Comparison of ENCODE assay signal across 1 cellular context in genomic region chr7:99143853-99144672, GRCh38.
TF ChIP-seq lines count a peak whose summit lies in the region.

Gene SMURF1 (minus strand): TSS chr7:99144108. CDS start chr7:99143780, 328 bp downstream.

TF ChIP-seq in K562, 482 proteins besides CTCF, POLR2A, EP300 and RAD21 (continued from another document):
- TF ChIP-seq, protein P1, sequence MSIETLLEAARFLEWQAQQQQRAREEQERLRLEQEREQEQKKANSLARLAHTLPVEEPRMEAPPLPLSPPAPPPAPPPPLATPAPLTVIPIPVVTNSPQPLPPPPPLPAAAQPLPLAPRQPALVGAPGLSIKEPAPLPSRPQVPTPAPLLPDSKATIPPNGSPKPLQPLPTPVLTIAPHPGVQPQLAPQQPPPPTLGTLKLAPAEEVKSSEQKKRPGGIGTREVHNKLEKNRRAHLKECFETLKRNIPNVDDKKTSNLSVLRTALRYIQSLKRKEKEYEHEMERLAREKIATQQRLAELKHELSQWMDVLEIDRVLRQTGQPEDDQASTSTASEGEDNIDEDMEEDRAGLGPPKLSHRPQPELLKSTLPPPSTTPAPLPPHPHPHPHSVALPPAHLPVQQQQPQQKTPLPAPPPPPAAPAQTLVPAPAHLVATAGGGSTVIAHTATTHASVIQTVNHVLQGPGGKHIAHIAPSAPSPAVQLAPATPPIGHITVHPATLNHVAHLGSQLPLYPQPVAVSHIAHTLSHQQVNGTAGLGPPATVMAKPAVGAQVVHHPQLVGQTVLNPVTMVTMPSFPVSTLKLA (conservative IDR thresholded peaks at IDR 0.05), result peak in 1 of 2 experiments; percentile 50; a peak in 1 of 4 replicates
- peak; percentile 22; the same call in 1 of the 2 replicates for TF ChIP-seq CREB1 (IDR thresholded peaks at IDR 0.05)
- TF ChIP-seq CREB1 (CRISPR knock-in tag; IDR thresholded peaks at IDR 0.05), result no peak
- no peak for TF ChIP-seq SP2 (IDR thresholded peaks at IDR 0.05; ENCODE audit: extremely low read depth, low read depth, low read length, poor library complexity, severe bottlenecking)
- TF ChIP-seq SRSF3 (IDR thresholded peaks at IDR 0.05; ENCODE audit: insufficient read depth, low read length), result no peak
- TF ChIP-seq ZNF140 (CRISPR knock-in tag; IDR thresholded peaks at IDR 0.05), result no peak
- no peak for TF ChIP-seq NBN (IDR thresholded peaks at IDR 0.05; ENCODE audit: low read depth)
- no peak for TF ChIP-seq BCOR (IDR thresholded peaks at IDR 0.05)
- TF ChIP-seq ZNF561 (CRISPR knock-in tag; conservative IDR thresholded peaks at IDR 0.05), result no peak
- TF ChIP-seq MYC (IDR thresholded peaks at IDR 0.05; ENCODE audit: low read depth, low read length), result peak; percentile 46; the same call in 1 of the 2 replicates
- TF ChIP-seq MYC (CRISPR knock-in tag; IDR thresholded peaks at IDR 0.05; ENCODE audit: borderline replicate concordance, low read depth), result no peak
- no peak for TF ChIP-seq SIRT6 (IDR thresholded peaks at IDR 0.05; ENCODE audit: low read depth, low read length)
- TF ChIP-seq GABPA (tag; conservative IDR thresholded peaks at IDR 0.05; ENCODE audit: low read depth), result peak; percentile 74
- TF ChIP-seq E2F8 (IDR thresholded peaks at IDR 0.05; ENCODE audit: low read depth, partially characterized antibody), result no peak
- peak; percentile 58 for TF ChIP-seq ZBTB17 (CRISPR knock-in tag; IDR thresholded peaks at IDR 0.05)
- TF ChIP-seq POLR2H (tag; IDR thresholded peaks at IDR 0.05; ENCODE audit: low read depth), result peak; percentile 54
- no peak for TF ChIP-seq ZC3H4 (CRISPR knock-in tag; IDR thresholded peaks at IDR 0.05; ENCODE audit: borderline replicate concordance)
- 0 out of 2 replicates have a peak, but pooled peaks have one; percentile 32 for TF ChIP-seq ZKSCAN1 (IDR thresholded peaks at IDR 0.05; ENCODE audit: low read depth, low read length)
- no peak for TF ChIP-seq FOS (IDR thresholded peaks at IDR 0.05; ENCODE audit: extremely low read depth, insufficient read length)
- TF ChIP-seq, protein P2, sequence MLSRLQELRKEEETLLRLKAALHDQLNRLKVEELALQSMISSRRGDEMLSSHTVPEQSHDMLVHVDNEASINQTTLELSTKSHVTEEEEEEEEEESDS (CRISPR knock-in tag; IDR thresholded peaks at IDR 0.05), result no peak
- TF ChIP-seq E2F1 (CRISPR knock-in tag; IDR thresholded peaks at IDR 0.05), result 0 out of 2 replicates have a peak, but pooled peaks have one; percentile 36
- no peak for TF ChIP-seq TEAD4 (IDR thresholded peaks at IDR 0.05; ENCODE audit: low read length)
- no peak for TF ChIP-seq TEAD4 (CRISPR knock-in tag; IDR thresholded peaks at IDR 0.05; ENCODE audit: borderline replicate concordance)
- TF ChIP-seq, protein P3, sequence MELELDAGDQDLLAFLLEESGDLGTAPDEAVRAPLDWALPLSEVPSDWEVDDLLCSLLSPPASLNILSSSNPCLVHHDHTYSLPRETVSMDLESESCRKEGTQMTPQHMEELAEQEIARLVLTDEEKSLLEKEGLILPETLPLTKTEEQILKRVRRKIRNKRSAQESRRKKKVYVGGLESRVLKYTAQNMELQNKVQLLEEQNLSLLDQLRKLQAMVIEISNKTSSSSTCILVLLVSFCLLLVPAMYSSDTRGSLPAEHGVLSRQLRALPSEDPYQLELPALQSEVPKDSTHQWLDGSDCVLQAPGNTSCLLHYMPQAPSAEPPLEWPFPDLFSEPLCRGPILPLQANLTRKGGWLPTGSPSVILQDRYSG (tag; conservative IDR thresholded peaks at IDR 0.05; ENCODE audit: low read depth), result 0 out of 2 replicates have a peak, but pooled peaks have one; percentile 23
- peak; percentile 59; the same call in 1 of the 2 replicates for TF ChIP-seq E2F3 (CRISPR knock-in tag; IDR thresholded peaks at IDR 0.05)
- TF ChIP-seq RCOR1 (IDR thresholded peaks at IDR 0.05; ENCODE audit: borderline replicate concordance in 1 of 2, low read depth in 2 of 2, low read length in 2 of 2), result no peak
- TF ChIP-seq ZNF76 (CRISPR knock-in tag; IDR thresholded peaks at IDR 0.05; ENCODE audit: borderline replicate concordance), result no peak
- TF ChIP-seq HDAC1 (IDR thresholded peaks at IDR 0.05), result peak in 1 of 2 experiments; percentile 73; a peak in 2 of 4 replicates
- TF ChIP-seq, protein P4, sequence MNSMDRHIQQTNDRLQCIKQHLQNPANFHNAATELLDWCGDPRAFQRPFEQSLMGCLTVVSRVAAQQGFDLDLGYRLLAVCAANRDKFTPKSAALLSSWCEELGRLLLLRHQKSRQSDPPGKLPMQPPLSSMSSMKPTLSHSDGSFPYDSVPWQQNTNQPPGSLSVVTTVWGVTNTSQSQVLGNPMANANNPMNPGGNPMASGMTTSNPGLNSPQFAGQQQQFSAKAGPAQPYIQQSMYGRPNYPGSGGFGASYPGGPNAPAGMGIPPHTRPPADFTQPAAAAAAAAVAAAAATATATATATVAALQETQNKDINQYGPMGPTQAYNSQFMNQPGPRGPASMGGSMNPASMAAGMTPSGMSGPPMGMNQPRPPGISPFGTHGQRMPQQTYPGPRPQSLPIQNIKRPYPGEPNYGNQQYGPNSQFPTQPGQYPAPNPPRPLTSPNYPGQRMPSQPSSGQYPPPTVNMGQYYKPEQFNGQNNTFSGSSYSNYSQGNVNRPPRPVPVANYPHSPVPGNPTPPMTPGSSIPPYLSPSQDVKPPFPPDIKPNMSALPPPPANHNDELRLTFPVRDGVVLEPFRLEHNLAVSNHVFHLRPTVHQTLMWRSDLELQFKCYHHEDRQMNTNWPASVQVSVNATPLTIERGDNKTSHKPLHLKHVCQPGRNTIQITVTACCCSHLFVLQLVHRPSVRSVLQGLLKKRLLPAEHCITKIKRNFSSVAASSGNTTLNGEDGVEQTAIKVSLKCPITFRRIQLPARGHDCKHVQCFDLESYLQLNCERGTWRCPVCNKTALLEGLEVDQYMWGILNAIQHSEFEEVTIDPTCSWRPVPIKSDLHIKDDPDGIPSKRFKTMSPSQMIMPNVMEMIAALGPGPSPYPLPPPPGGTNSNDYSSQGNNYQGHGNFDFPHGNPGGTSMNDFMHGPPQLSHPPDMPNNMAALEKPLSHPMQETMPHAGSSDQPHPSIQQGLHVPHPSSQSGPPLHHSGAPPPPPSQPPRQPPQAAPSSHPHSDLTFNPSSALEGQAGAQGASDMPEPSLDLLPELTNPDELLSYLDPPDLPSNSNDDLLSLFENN (IDR thresholded peaks at IDR 0.05; ENCODE audit: low read depth in 2 of 2, low read length in 2 of 2), result no peak
- TF ChIP-seq, protein P5, sequence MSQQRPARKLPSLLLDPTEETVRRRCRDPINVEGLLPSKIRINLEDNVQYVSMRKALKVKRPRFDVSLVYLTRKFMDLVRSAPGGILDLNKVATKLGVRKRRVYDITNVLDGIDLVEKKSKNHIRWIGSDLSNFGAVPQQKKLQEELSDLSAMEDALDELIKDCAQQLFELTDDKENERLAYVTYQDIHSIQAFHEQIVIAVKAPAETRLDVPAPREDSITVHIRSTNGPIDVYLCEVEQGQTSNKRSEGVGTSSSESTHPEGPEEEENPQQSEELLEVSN (IDR thresholded peaks at IDR 0.05; ENCODE audit: borderline replicate concordance in 1 of 2, extremely low read depth in 1 of 2, insufficient read depth in 1 of 2, insufficient read length in 1 of 2, low read depth in 1 of 2, low read length in 1 of 2, poor library complexity in 1 of 2, severe bottlenecking in 1 of 2), result peak in 1 of 2 experiments; percentile 21
- no peak for TF ChIP-seq MAX (CRISPR knock-in tag; IDR thresholded peaks at IDR 0.05)
- no peak for TF ChIP-seq BACH1 (tag; IDR thresholded peaks at IDR 0.05)
- peak; percentile 95; the same call in 1 of the 2 replicates for TF ChIP-seq ERF (CRISPR knock-in tag; IDR thresholded peaks at IDR 0.05)
- no peak for TF ChIP-seq ZNF699 (CRISPR knock-in tag; IDR thresholded peaks at IDR 0.05; ENCODE audit: insufficient replicate concordance)
- TF ChIP-seq BMI1 (IDR thresholded peaks at IDR 0.05; ENCODE audit: low read length), result no peak
- no peak for TF ChIP-seq FOXM1 (IDR thresholded peaks at IDR 0.05; ENCODE audit: low read depth)
- TF ChIP-seq FOXM1 (CRISPR knock-in tag; IDR thresholded peaks at IDR 0.05; ENCODE audit: low read depth), result no peak
- peak; percentile 79 for TF ChIP-seq ZSCAN29 (IDR thresholded peaks at IDR 0.05)
- TF ChIP-seq FOXJ2 (tag; IDR thresholded peaks at IDR 0.05), result 0 out of 2 replicates have a peak, but pooled peaks have one; percentile 29
- peak; percentile 61 for TF ChIP-seq NFIC (IDR thresholded peaks at IDR 0.05)
- peak; percentile 58 for TF ChIP-seq EP400 (IDR thresholded peaks at IDR 0.05)
- TF ChIP-seq PREB (CRISPR knock-in tag; IDR thresholded peaks at IDR 0.05), result no peak
- no peak for TF ChIP-seq ETV1 (tag; conservative IDR thresholded peaks at IDR 0.05; ENCODE audit: low read depth)
- peak; percentile 86 for TF ChIP-seq HMGN3 (IDR thresholded peaks at IDR 0.05; ENCODE audit: borderline replicate concordance, extremely low read depth, insufficient read length, low read depth, low read length)
- TF ChIP-seq ZNF740 (CRISPR knock-in tag; IDR thresholded peaks at IDR 0.05), result no peak
- peak in 1 of 2 experiments; percentile 46; a peak in 1 of 4 replicates for TF ChIP-seq ZNF740 (tag; IDR thresholded peaks at IDR 0.05)
- TF ChIP-seq, protein P6, sequence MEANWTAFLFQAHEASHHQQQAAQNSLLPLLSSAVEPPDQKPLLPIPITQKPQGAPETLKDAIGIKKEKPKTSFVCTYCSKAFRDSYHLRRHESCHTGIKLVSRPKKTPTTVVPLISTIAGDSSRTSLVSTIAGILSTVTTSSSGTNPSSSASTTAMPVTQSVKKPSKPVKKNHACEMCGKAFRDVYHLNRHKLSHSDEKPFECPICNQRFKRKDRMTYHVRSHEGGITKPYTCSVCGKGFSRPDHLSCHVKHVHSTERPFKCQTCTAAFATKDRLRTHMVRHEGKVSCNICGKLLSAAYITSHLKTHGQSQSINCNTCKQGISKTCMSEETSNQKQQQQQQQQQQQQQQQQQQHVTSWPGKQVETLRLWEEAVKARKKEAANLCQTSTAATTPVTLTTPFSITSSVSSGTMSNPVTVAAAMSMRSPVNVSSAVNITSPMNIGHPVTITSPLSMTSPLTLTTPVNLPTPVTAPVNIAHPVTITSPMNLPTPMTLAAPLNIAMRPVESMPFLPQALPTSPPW (CRISPR knock-in tag; IDR thresholded peaks at IDR 0.05), result peak; percentile 96
